8 cellular contexts compared by ENCODE assay signal in genomic region chr7:6558837-6559236, GRCh38. TPM values are rescaled to one million over a fixed set of nuclear protein-coding genes. Genes with fewer than 3 reads are reported as not detected.
DNase-seq lines count a peak whose midpoint lies in the region; ATAC-seq, FAIRE-seq and TF ChIP-seq lines count a peak whose summit lies in the region.

No MANE protein-coding gene starts in this region.

- H2AFZ ChIP-seq in GM12878 (ENCODE audit: control insufficient read depth, low read depth, low read length), result no peak overlapping the region
- H2AFZ ChIP-seq in osteoblast (ENCODE audit: low read length), result no peak overlapping the region

- RAD21 ChIA-PET in GM12878 (lab: Charles Lee; ENCODE audit: unreplicated experiment), result interaction anchor here (0.9 to 1.8 kb wide), 3 partner anchors 15 to 43 kb away, joined by 3 to 5 read pairs (median 3); no protein-coding TSS in a partner anchor

- no peak for TF ChIP-seq EP300 in GM12878 (IDR thresholded peaks at IDR 0.05; ENCODE audit: borderline replicate concordance in 1 of 2, control insufficient read depth in 1 of 2, low read depth in 2 of 2, low read length in 2 of 2)

- H3K4me3 ChIP-seq in GM12878, result no peak overlapping the region
- H3K4me3 ChIP-seq in osteoblast (ENCODE audit: insufficient read depth, low read length), result no peak overlapping the region

- H3K27ac Mint-ChIP-seq in activated T-helper 1 cell treated with anti-CD3 and anti-CD28 coated beads, Interleukin-12 subunit alpha, Interleukin-12 subunit beta, Interleukin-2, Interleukin-4 antibody, amounts not matched to agents 30 ng/mL and 10 ng/mL and 1 ng/mL, durations not matched to agents 14 hours and 24 hours and 36 hours, result no peak overlapping the region

- peak; percentile 60; the same call in 2 of the 3 replicates for ATAC-seq in GM12878

- no peak overlapping the region for H3K9ac ChIP-seq in GM12878 (ENCODE audit: control insufficient read depth, insufficient read depth, low read length)

- peaks cover 7% of the 10 kb centered on the region for H3K4me1 Mint-ChIP-seq in activated T-helper 1 cell treated with anti-CD3 and anti-CD28 coated beads, Interleukin-12 subunit alpha, Interleukin-12 subunit beta, Interleukin-2, Interleukin-4 antibody, amounts not matched to agents 30 ng/mL and 10 ng/mL and 1 ng/mL, durations not matched to agents 14 hours and 24 hours and 36 hours (ENCODE audit: low read depth)

- H3K27me3 Mint-ChIP-seq in activated T-helper 1 cell treated with anti-CD3 and anti-CD28 coated beads, Interleukin-12 subunit alpha, Interleukin-12 subunit beta, Interleukin-2, Interleukin-4 antibody, amounts not matched to agents 30 ng/mL and 10 ng/mL and 1 ng/mL, durations not matched to agents 14 hours and 24 hours and 36 hours (ENCODE audit: insufficient read depth), result peaks cover 6% of the 10 kb centered on the region

- H3K4me2 ChIP-seq in GM12878 (ENCODE audit: control insufficient read depth, insufficient read depth) (no peak overlapping the region), osteoblast (ENCODE audit: insufficient read depth, low read length) (no peak overlapping the region)

- peak; percentile 77 for DNase-seq in AG08395 (ENCODE audit: low spot score)
- DNase-seq in Daoy (ENCODE audit: low read depth), result peak; percentile 59
- DNase-seq in NCI-H1694 treated with DMSO at 0.1 percent for 48 hours (lab: John Stamatoyannopoulos, UW), result peak; percentile 52
- no peak for DNase-seq in GM12878 (ENCODE audit: low read depth, low spot score)
- no peak for DNase-seq in osteoblast (ENCODE audit: insufficient read length, low spot score, missing footprints)
- DNase-seq in NCI-H1930 (lab: John Stamatoyannopoulos, UW), result no peak
- no peak for DNase-seq in activated T-helper 1 cell treated with anti-CD3 and anti-CD28 coated beads, Interleukin-12 subunit alpha, Interleukin-12 subunit beta, Interleukin-2, Interleukin-4 antibody, amounts not matched to agents 30 ng/mL and 10 ng/mL and 1 ng/mL, durations not matched to agents 14 hours and 24 hours and 36 hours (ENCODE audit: low spot score)
- DNase-seq in NCI-H748 treated with DMSO at 0.1 percent for 48 hours (lab: John Stamatoyannopoulos, UW), result no peak

- H4K20me1 ChIP-seq in GM12878 (ENCODE audit: control insufficient read depth, insufficient read depth) (no peaks in the 10 kb centered on the region), osteoblast (ENCODE audit: insufficient read depth, low read length) (no peaks in the 10 kb centered on the region)

- TF ChIP-seq CTCF in GM12878 (IDR thresholded peaks at IDR 0.05 in 2 of 3, conservative IDR thresholded peaks at IDR 0.05 in 1 of 3; ENCODE audit: control insufficient read depth in 2 of 3, extremely low read depth in 1 of 3, insufficient read depth in 1 of 3, low read depth in 3 of 3, low read length in 3 of 3) (peak; percentile 43 to 62 (median 49)), osteoblast (IDR thresholded peaks at IDR 0.05; ENCODE audit: extremely low read depth, low read depth, low read length) (peak; percentile 41)

- 15% methylated on average over 6 of the region's 6 CpGs for WGBS in GM12878 (ENCODE audit: insufficient coverage, insufficient replicate concordance, low lambda C conversion rate, missing lambda C conversion rate)

- H3K27me3 ChIP-seq in GM12878 (replicated peaks in 1 of 2; ENCODE audit: control insufficient read depth in 2 of 2, insufficient read depth in 2 of 2, low read length in 1 of 2) (no peaks in the 10 kb centered on the region), osteoblast (ENCODE audit: insufficient read depth, low read length) (no peaks in the 10 kb centered on the region)

- no peak for TF ChIP-seq POLR2A in GM12878 (IDR thresholded peaks at IDR 0.05; ENCODE audit: low read depth, low read length)

- no TSS peak for BruUV-seq in GM12878 (replicated peaks; lab: Mats Ljungman, UMichigan)

- H3K4me1 ChIP-seq in GM12878 (ENCODE audit: control insufficient read depth, insufficient read depth, low read length), result no peaks in the 10 kb centered on the region
- H3K4me1 ChIP-seq in osteoblast (ENCODE audit: insufficient read depth, low read length), result no peaks in the 10 kb centered on the region

- SMC1A ChIA-PET in GM12878 (lab: Charles Lee; ENCODE audit: uncharacterized antibody, unreplicated experiment), result interaction anchor here (0.7 to 1.3 kb wide), 2 partner anchors 17 to 313 kb away, joined by 3 to 7 read pairs; no protein-coding TSS in a partner anchor

- H3K36me3 ChIP-seq in GM12878 (ENCODE audit: control insufficient read depth in 2 of 2, insufficient read depth in 2 of 2, low read length in 1 of 2), result no peaks in the 10 kb centered on the region
- no peaks in the 10 kb centered on the region for H3K36me3 ChIP-seq in osteoblast (ENCODE audit: insufficient read depth, low read length)

- H3K9me3 ChIP-seq in GM12878 (replicated peaks; ENCODE audit: control insufficient read depth, insufficient read depth, low read length) (no peaks in the 10 kb centered on the region), osteoblast (ENCODE audit: low read depth, low read length) (no peaks in the 10 kb centered on the region)

- CTCF ChIA-PET in GM12878 (lab: Yijun Ruan, JAX), result interaction anchor here (0.6 to 2.1 kb wide), 4 partner anchors 16 to 260 kb away, joined by 3 to 20 read pairs (median 8); no protein-coding TSS in a partner anchor

- no peak overlapping the region for H3K4me3 Mint-ChIP-seq in activated T-helper 1 cell treated with anti-CD3 and anti-CD28 coated beads, Interleukin-12 subunit alpha, Interleukin-12 subunit beta, Interleukin-2, Interleukin-4 antibody, amounts not matched to agents 30 ng/mL and 10 ng/mL and 1 ng/mL, durations not matched to agents 14 hours and 24 hours and 36 hours

- intact Hi-C loops in GM12878 (cut with micrococcal nuclease; ENCODE audit: unreplicated experiment), result no loop called here
- intact Hi-C loops in activated T-helper 1 cell treated with anti-CD3 and anti-CD28 coated beads, Interleukin-12 subunit alpha, Interleukin-12 subunit beta, Interleukin-2, Interleukin-4 antibody, amounts not matched to agents 30 ng/mL and 10 ng/mL and 1 ng/mL, durations not matched to agents 14 hours and 24 hours and 36 hours (cut with micrococcal nuclease), result loop anchor here (2.0 kb wide), 1 partner anchor 42 kb away; no protein-coding TSS in a partner anchor

- H3K27ac ChIP-seq in GM12878 (ENCODE audit: control insufficient read depth, insufficient read depth) (no peak overlapping the region), osteoblast (ENCODE audit: low read depth, low read length) (no peak overlapping the region)

- no peaks in the 10 kb centered on the region for H3K9me3 Mint-ChIP-seq in activated T-helper 1 cell treated with anti-CD3 and anti-CD28 coated beads, Interleukin-12 subunit alpha, Interleukin-12 subunit beta, Interleukin-2, Interleukin-4 antibody, amounts not matched to agents 30 ng/mL and 10 ng/mL and 1 ng/mL, durations not matched to agents 14 hours and 24 hours and 36 hours

- no peaks in the 10 kb centered on the region for H3K79me2 ChIP-seq in GM12878 (ENCODE audit: control insufficient read depth, insufficient read depth, low read length)
- H3K79me2 ChIP-seq in osteoblast (ENCODE audit: insufficient read depth, low read length), result no peaks in the 10 kb centered on the region

- H3K36me3 Mint-ChIP-seq in activated T-helper 1 cell treated with anti-CD3 and anti-CD28 coated beads, Interleukin-12 subunit alpha, Interleukin-12 subunit beta, Interleukin-2, Interleukin-4 antibody, amounts not matched to agents 30 ng/mL and 10 ng/mL and 1 ng/mL, durations not matched to agents 14 hours and 24 hours and 36 hours (ENCODE audit: low read depth), result peaks cover 2% of the 10 kb centered on the region

- in situ Hi-C loops in GM12878 (cut with MboI), result no loop called here

- POLR2A ChIA-PET in GM12878 (lab: Charles Lee), result interaction anchor here (0.6 kb wide), 1 partner anchor 70 kb away, joined by 3 read pairs; no protein-coding TSS in a partner anchor

- TF ChIP-seq RAD21 in GM12878 (IDR thresholded peaks at IDR 0.05; ENCODE audit: insufficient read depth, low read depth, low read length), result peak; percentile 67

- FAIRE-seq in GM12878 (lab: Jason Lieb, UNC), result no peak

RNA-seq across cellular contexts. Expression of gene GRID2IP, which starts 7.6 kb away (rescaled TPM):
- total RNA-seq in Daoy (2014; rRNA removed; shearing (Covaris generic)), result 0.09 TPM in 1 of 2 replicates, not detected in the other
- total RNA-seq in GM12878 (2013; cell fraction: nucleolus; rRNA removed), result 0.10 TPM in 1 of 2 replicates, not detected in the other
- total RNA-seq in GM12878 (2014; rRNA removed) (0.05 TPM in 1 of 2 replicates, not detected in the other), GM12878 (2014; rRNA removed; fragmentation: Illumina TruSeq; extraction: Trizol) (not detected in 2 replicates), GM12878 (2021) (not detected in 2 replicates), osteoblast (under 0.01 TPM in 1 of 2 replicates, not detected in the other)
- polyA plus RNA-seq in GM12878 (2011; ENCODE audit: low read depth), result not detected
- polyA plus RNA-seq in GM12878 (2011; rRNA removed) (not detected in 2 replicates), GM12878 (2014; fragmentation: Illumina TruSeq; extraction: Trizol) (not detected in 2 replicates), GM12878 (2014; fragmentation: Nextera tagmentation; extraction: Ambion mirVana) (not detected), GM12878 (2014; rRNA removed) (not detected in 2 replicates), GM12878 (2016; fragmentation: Nextera tagmentation; extraction: Ambion mirVana) (not detected)
- not detected in 2 replicates for polyA plus RNA-seq in GM12878 (2011; cell fraction: cytosol; rRNA removed)
- 0.06 and 0.10 TPM in 2 replicates for polyA plus RNA-seq in GM12878 (2011; cell fraction: nucleus; rRNA removed)
- 0.06 TPM in 1 of 2 replicates, not detected in the other for polyA plus RNA-seq in GM12878 (2012)
- not detected in 2 replicates for polyA minus RNA-seq in GM12878 (2011; rRNA and poly(A)+ RNA removed)
- not detected in 2 replicates for polyA minus RNA-seq in GM12878 (2011; cell fraction: cytosol; rRNA and poly(A)+ RNA removed)
- 0.12 TPM in 1 of 2 replicates, not detected in the other for polyA minus RNA-seq in GM12878 (2011; cell fraction: nucleus; rRNA and poly(A)+ RNA removed)
- 0.08 and 0.12 TPM in 2 replicates for total RNA-seq in activated T-helper 1 cell treated with anti-CD3 and anti-CD28 coated beads, Interleukin-12 subunit alpha, Interleukin-12 subunit beta, Interleukin-2, Interleukin-4 antibody, amounts not matched to agents 30 ng/mL and 10 ng/mL and 1 ng/mL, durations not matched to agents 14 hours and 24 hours and 36 hours

RNA-seq across cellular contexts. Expression of gene ZDHHC4, which starts 18.4 kb away (rescaled TPM):
- total RNA-seq in Daoy (2014; rRNA removed; shearing (Covaris generic)), result 32.0 and 49.5 TPM in 2 replicates
- total RNA-seq in GM12878 (2013; cell fraction: nucleolus; rRNA removed), result 61.3 and 61.7 TPM in 2 replicates
- total RNA-seq in GM12878 (2014; rRNA removed) (31.1 and 36.0 TPM in 2 replicates), GM12878 (2014; rRNA removed; fragmentation: Illumina TruSeq; extraction: Trizol) (30.6 and 31.2 TPM in 2 replicates), GM12878 (2021) (31.8 and 34.0 TPM in 2 replicates), osteoblast (51.0 and 61.6 TPM in 2 replicates)
- polyA plus RNA-seq in GM12878 (2011; ENCODE audit: low read depth), result 40.0 TPM
- polyA plus RNA-seq in GM12878 (2011; rRNA removed) (63.2 and 74.3 TPM in 2 replicates), GM12878 (2014; fragmentation: Illumina TruSeq; extraction: Trizol) (25.5 and 35.6 TPM in 2 replicates), GM12878 (2014; fragmentation: Nextera tagmentation; extraction: Ambion mirVana) (10 to 100 TPM; 34.5 to 37.9 TPM), GM12878 (2014; rRNA removed) (31.1 and 35.6 TPM in 2 replicates), GM12878 (2016; fragmentation: Nextera tagmentation; extraction: Ambion mirVana) (10 to 100 TPM; 38.4 to 43.1 TPM)
- polyA plus RNA-seq in GM12878 (2011; cell fraction: cytosol; rRNA removed), result 82.6 and 102 TPM in 2 replicates
- 80.2 and 96.9 TPM in 2 replicates for polyA plus RNA-seq in GM12878 (2011; cell fraction: nucleus; rRNA removed)
- 41.3 and 42.0 TPM in 2 replicates for polyA plus RNA-seq in GM12878 (2012)
- 122 and 141 TPM in 2 replicates for polyA minus RNA-seq in GM12878 (2011; rRNA and poly(A)+ RNA removed)
- polyA minus RNA-seq in GM12878 (2011; cell fraction: cytosol; rRNA and poly(A)+ RNA removed), result 17.1 and 17.8 TPM in 2 replicates
- polyA minus RNA-seq in GM12878 (2011; cell fraction: nucleus; rRNA and poly(A)+ RNA removed), result 35.7 and 46.0 TPM in 2 replicates
- total RNA-seq in activated T-helper 1 cell treated with anti-CD3 and anti-CD28 coated beads, Interleukin-12 subunit alpha, Interleukin-12 subunit beta, Interleukin-2, Interleukin-4 antibody, amounts not matched to agents 30 ng/mL and 10 ng/mL and 1 ng/mL, durations not matched to agents 14 hours and 24 hours and 36 hours, result 21.0 and 24.6 TPM in 2 replicates

RNA-seq across cellular contexts. Expression of gene INTS15, which starts 31.0 kb away (rescaled TPM):
- total RNA-seq in Daoy (2014; rRNA removed; shearing (Covaris generic)), result 13.9 and 18.7 TPM in 2 replicates
- 29.3 and 43.0 TPM in 2 replicates for total RNA-seq in GM12878 (2013; cell fraction: nucleolus; rRNA removed)
- total RNA-seq in GM12878 (2014; rRNA removed) (25.4 and 28.9 TPM in 2 replicates), GM12878 (2014; rRNA removed; fragmentation: Illumina TruSeq; extraction: Trizol) (11.2 and 11.4 TPM in 2 replicates), GM12878 (2021) (25.4 and 28.2 TPM in 2 replicates), osteoblast (11.9 and 13.0 TPM in 2 replicates)
- 5.8 TPM for polyA plus RNA-seq in GM12878 (2011; ENCODE audit: low read depth)
- polyA plus RNA-seq in GM12878 (2011; rRNA removed) (13.2 and 18.5 TPM in 2 replicates), GM12878 (2014; fragmentation: Illumina TruSeq; extraction: Trizol) (25.3 and 27.2 TPM in 2 replicates), GM12878 (2014; fragmentation: Nextera tagmentation; extraction: Ambion mirVana) (1 to 10 TPM in 1 of 2 experiments, under 1 TPM in 1; 0.89 to 2.4 TPM), GM12878 (2014; rRNA removed) (26.9 and 28.1 TPM in 2 replicates), GM12878 (2016; fragmentation: Nextera tagmentation; extraction: Ambion mirVana) (10 to 100 TPM; 14.9 to 15.1 TPM)
- polyA plus RNA-seq in GM12878 (2011; cell fraction: cytosol; rRNA removed), result 28.0 and 32.3 TPM in 2 replicates
- 34.2 and 49.2 TPM in 2 replicates for polyA plus RNA-seq in GM12878 (2011; cell fraction: nucleus; rRNA removed)
- 13.2 and 20.1 TPM in 2 replicates for polyA plus RNA-seq in GM12878 (2012)
- 8.1 and 22.3 TPM in 2 replicates for polyA minus RNA-seq in GM12878 (2011; rRNA and poly(A)+ RNA removed)
- 8.2 and 10.6 TPM in 2 replicates for polyA minus RNA-seq in GM12878 (2011; cell fraction: cytosol; rRNA and poly(A)+ RNA removed)
- 10.9 and 11.7 TPM in 2 replicates for polyA minus RNA-seq in GM12878 (2011; cell fraction: nucleus; rRNA and poly(A)+ RNA removed)
- 44.6 and 46.6 TPM in 2 replicates for total RNA-seq in activated T-helper 1 cell treated with anti-CD3 and anti-CD28 coated beads, Interleukin-12 subunit alpha, Interleukin-12 subunit beta, Interleukin-2, Interleukin-4 antibody, amounts not matched to agents 30 ng/mL and 10 ng/mL and 1 ng/mL, durations not matched to agents 14 hours and 24 hours and 36 hours

RNA-seq across cellular contexts. Expression of gene ZNF853, which starts 56.6 kb away (rescaled TPM):
- total RNA-seq in Daoy (2014; rRNA removed; shearing (Covaris generic)), result 0.86 and 1.1 TPM in 2 replicates
- total RNA-seq in GM12878 (2013; cell fraction: nucleolus; rRNA removed), result 0.61 and 0.73 TPM in 2 replicates
- total RNA-seq in GM12878 (2014; rRNA removed) (0.05 and 0.06 TPM in 2 replicates), GM12878 (2014; rRNA removed; fragmentation: Illumina TruSeq; extraction: Trizol) (0.04 and 0.05 TPM in 2 replicates), GM12878 (2021) (0.11 and 0.13 TPM in 2 replicates), osteoblast (under 0.01 TPM in 2 replicates)
- 0.12 TPM for polyA plus RNA-seq in GM12878 (2011; ENCODE audit: low read depth)
- polyA plus RNA-seq in GM12878 (2011; rRNA removed) (0.17 and 0.26 TPM in 2 replicates), GM12878 (2014; fragmentation: Illumina TruSeq; extraction: Trizol) (0.04 and 0.05 TPM in 2 replicates), GM12878 (2014; fragmentation: Nextera tagmentation; extraction: Ambion mirVana) (not detected), GM12878 (2014; rRNA removed) (0.05 TPM in 1 of 2 replicates, not detected in the other), GM12878 (2016; fragmentation: Nextera tagmentation; extraction: Ambion mirVana) (under 1 TPM in 1 of 2 experiments, not detected in 1; 0.04 TPM)
- 0.25 and 0.33 TPM in 2 replicates for polyA plus RNA-seq in GM12878 (2011; cell fraction: cytosol; rRNA removed)
- polyA plus RNA-seq in GM12878 (2011; cell fraction: nucleus; rRNA removed), result 0.22 and 0.27 TPM in 2 replicates
- polyA plus RNA-seq in GM12878 (2012), result 0.19 and 0.25 TPM in 2 replicates
- polyA minus RNA-seq in GM12878 (2011; rRNA and poly(A)+ RNA removed), result 0.29 and 0.46 TPM in 2 replicates
- 0.21 and 0.40 TPM in 2 replicates for polyA minus RNA-seq in GM12878 (2011; cell fraction: cytosol; rRNA and poly(A)+ RNA removed)
- 0.12 TPM in 1 of 2 replicates, not detected in the other for polyA minus RNA-seq in GM12878 (2011; cell fraction: nucleus; rRNA and poly(A)+ RNA removed)
- total RNA-seq in activated T-helper 1 cell treated with anti-CD3 and anti-CD28 coated beads, Interleukin-12 subunit alpha, Interleukin-12 subunit beta, Interleukin-2, Interleukin-4 antibody, amounts not matched to agents 30 ng/mL and 10 ng/mL and 1 ng/mL, durations not matched to agents 14 hours and 24 hours and 36 hours, result 0.41 and 0.42 TPM in 2 replicates

Comparison
In these comparisons a context has a peak if more than half of its experiments do, and no peak if none do; other contexts are left out.
1. DNase-seq: peak in AG08395 (single experiment), Daoy (single experiment) and NCI-H1694 treated with DMSO at 0.1 percent for 48 hours (single experiment); none in GM12878 (single experiment), osteoblast (single experiment), NCI-H1930 (0 of 2), activated T-helper 1 cell treated with anti-CD3 and anti-CD28 coated beads, Interleukin-12 subunit alpha, Interleukin-12 subunit beta, Interleukin-2, Interleukin-4 antibody, amounts not matched to agents 30 ng/mL and 10 ng/mL and 1 ng/mL, durations not matched to agents 14 hours and 24 hours and 36 hours (single experiment) and NCI-H748 treated with DMSO at 0.1 percent for 48 hours (single experiment).